ENCODE assay signal across 17 cellular contexts in genomic region chr2:37291680-37292079, GRCh38. TPM values are rescaled to one million over a fixed set of nuclear protein-coding genes. Genes with fewer than 3 reads are reported as not detected.
DNase-seq lines count a peak whose midpoint lies in the region; ATAC-seq, FAIRE-seq and TF ChIP-seq lines count a peak whose summit lies in the region.
"Had no signal": no experiment of that assay in that cellular context is flagged by ENCODE, and none has a peak within 500 bp of the region (broad histone marks: within the 10 kb centered on the region; RNA-seq: fewer than 3 reads in every experiment).

No MANE protein-coding gene starts in this region.

- H3K4ac ChIP-seq in H9 (ENCODE audit: low read depth, low read length): no peak overlapping the region

- H3K4me2 ChIP-seq in H9 (ENCODE audit: insufficient read depth, insufficient read length, low read length): no peak overlapping the region
- H3K4me2 ChIP-seq in K562 (ENCODE audit: insufficient read depth, low read length): no peak overlapping the region

- no peaks in the 10 kb centered on the region for H3K9me3 Mint-ChIP-seq in H9
- no peaks in the 10 kb centered on the region for H3K9me3 Mint-ChIP-seq in stimulated activated memory B cell treated with anti-CD40 and anti-IgM and Interleukin-4, amounts not matched to agents 10 μg/mL and 1 μg/mL and 100 μg/mL, for 72 hours
- H3K9me3 Mint-ChIP-seq: CD14-positive monocyte; CD8-positive, alpha-beta memory T cell; HFFc6 had no signal

- no peak for TF ChIP-seq RAD21 in K562 (CRISPR knock-in tag; conservative IDR thresholded peaks at IDR 0.05 in 1 of 2, IDR thresholded peaks at IDR 0.05 in 1 of 2)

- no peak overlapping the region for H2BK5ac ChIP-seq in H9 (ENCODE audit: insufficient read length, low read length)

- no peak overlapping the region for H2BK15ac ChIP-seq in H9 (ENCODE audit: low read depth, low read length)

- H3K27me3 Mint-ChIP-seq in H9 (ENCODE audit: low read depth): no peaks in the 10 kb centered on the region
- H3K27me3 Mint-ChIP-seq in stimulated activated memory B cell treated with anti-CD40 and anti-IgM and Interleukin-4, amounts not matched to agents 10 μg/mL and 1 μg/mL and 100 μg/mL, for 72 hours: no peaks in the 10 kb centered on the region
- H3K27me3 Mint-ChIP-seq: CD8-positive, alpha-beta memory T cell had no signal

- H3K56ac ChIP-seq in H9 (ENCODE audit: insufficient read length, low read depth, low read length): no peak overlapping the region

- no peak for DNase-seq in H9
- no peak for DNase-seq in Panc1 (ENCODE audit: low read depth, low spot score)
- DNase-seq in K562 (ENCODE audit: extremely low read depth in 1 of 4, low spot score in 3 of 4): no peak
- no peak for DNase-seq in GM10248 (ENCODE audit: extremely low spot score)
- no peak for DNase-seq in AG08396 (ENCODE audit: low spot score)
- DNase-seq: CD8-positive, alpha-beta memory T cell; DMS53; GF-D8; HCEC 1CT; HFFc6; KG1 had no signal

- TF ChIP-seq POLR2A in K562 (conservative IDR thresholded peaks at IDR 0.05): no peak

- no peak overlapping the region for H2BK12ac ChIP-seq in H9 (ENCODE audit: insufficient read length, low read depth, low read length)

- H4K8ac ChIP-seq in H9 (replicated peaks; ENCODE audit: insufficient read length, low read depth, low read length): no peak overlapping the region

- H4K5ac ChIP-seq in H9 (ENCODE audit: insufficient read length, low read depth, low read length): no peak overlapping the region

- H3T11ph ChIP-seq in H9 (ENCODE audit: low read length): no peak overlapping the region

- ATAC-seq in Panc1 (no peak), K562 (no peak), GM18502 (IDR thresholded peaks at IDR 0.05; ENCODE audit: poor library complexity, unreplicated experiment) (no peak)
- no peak for ATAC-seq in stimulated activated memory B cell treated with anti-CD40 and anti-IgM and Interleukin-4, amounts not matched to agents 10 μg/mL and 1 μg/mL and 100 μg/mL, for 72 hours

- H3K27me3 ChIP-seq in H9 (ENCODE audit: insufficient read depth, low read length) (no peaks in the 10 kb centered on the region), Panc1 (ENCODE audit: control insufficient read depth, insufficient read depth, low read length) (no peaks in the 10 kb centered on the region), K562 (ENCODE audit: control insufficient read depth in 2 of 2, insufficient read depth in 2 of 2, low read length in 2 of 2) (no peaks in the 10 kb centered on the region)

- no peak overlapping the region for H4K91ac ChIP-seq in H9 (ENCODE audit: insufficient read length, low read depth, low read length)

- H3K79me2 ChIP-seq in H9 (ENCODE audit: insufficient read depth, low read length) (no peaks in the 10 kb centered on the region), K562 (ENCODE audit: control insufficient read depth, insufficient read depth, low read length) (no peaks in the 10 kb centered on the region)

- H3K36me3 Mint-ChIP-seq in H9 (ENCODE audit: insufficient read depth in 1 of 3, low read depth in 3 of 3): peaks cover 11 to 44% (median 40%) of the 10 kb centered on the region in 3 experiments
- H3K36me3 Mint-ChIP-seq in stimulated activated memory B cell treated with anti-CD40 and anti-IgM and Interleukin-4, amounts not matched to agents 10 μg/mL and 1 μg/mL and 100 μg/mL, for 72 hours: peaks cover 34% of the 10 kb centered on the region

- H2BK120ac ChIP-seq in H9 (ENCODE audit: low read depth, low read length, poor library complexity, severe bottlenecking): no peak overlapping the region

- H3K4me1 ChIP-seq in H9 (ENCODE audit: insufficient read depth, low read length): no peaks in the 10 kb centered on the region
- H3K4me1 ChIP-seq in Panc1 (ENCODE audit: control insufficient read depth, insufficient read depth, low read length): no peaks in the 10 kb centered on the region
- H3K4me1 ChIP-seq in K562 (replicated peaks in 1 of 2; ENCODE audit: control insufficient read depth in 2 of 2, insufficient read depth in 2 of 2, low read length in 2 of 2): no peaks in the 10 kb centered on the region

- no peaks in the 10 kb centered on the region for H3K23me2 ChIP-seq in H9 (ENCODE audit: insufficient read length, low read depth, low read length, poor library complexity, severe bottlenecking)

- no peak overlapping the region for H3K14ac ChIP-seq in H9 (ENCODE audit: insufficient read depth, low read length)

- TF ChIP-seq CTCF in H9 (conservative IDR thresholded peaks at IDR 0.05): no peak
- no peak for TF ChIP-seq CTCF in Panc1 (IDR thresholded peaks at IDR 0.05)
- TF ChIP-seq CTCF in K562 (IDR thresholded peaks at IDR 0.05 in 2 of 3, conservative IDR thresholded peaks at IDR 0.05 in 1 of 3; ENCODE audit: insufficient read depth in 2 of 3, low read depth in 1 of 3, low read length in 3 of 3): no peak
- TF ChIP-seq CTCF in GM10248 (IDR thresholded peaks at IDR 0.05; ENCODE audit: control extremely low read depth, extremely low read depth, low read depth, missing control alignments): no peak

- H2BK20ac ChIP-seq in H9 (ENCODE audit: low read depth, low read length, poor library complexity, severe bottlenecking): no peak overlapping the region

- no peak overlapping the region for H3K18ac ChIP-seq in H9 (ENCODE audit: insufficient read length, low read depth, low read length)

- no peaks in the 10 kb centered on the region for H3K79me1 ChIP-seq in H9 (ENCODE audit: insufficient read depth, low read depth, low read length, poor library complexity, severe bottlenecking)

- H3K4me3 ChIP-seq in Panc1 (ENCODE audit: low read depth in 2 of 2, low read length in 2 of 2) (no peak overlapping the region), K562 (no peak overlapping the region)

- no peak overlapping the region for H3K9ac ChIP-seq in H9 (ENCODE audit: extremely low read depth, insufficient read length, low read length)
- H3K9ac ChIP-seq in K562 (ENCODE audit: insufficient read depth in 1 of 2, low read depth in 2 of 2, low read length in 2 of 2): no peak overlapping the region

- TSS peak; percentile 32 for BruUV-seq in Panc1 (replicated peaks; lab: Mats Ljungman, UMichigan)
- BruUV-seq in K562 (replicated peaks; lab: Mats Ljungman, UMichigan): TSS peak; percentile 24

- no peaks in the 10 kb centered on the region for H3K36me3 ChIP-seq in Panc1 (ENCODE audit: control insufficient read depth, insufficient read depth, low read length)
- H3K36me3 ChIP-seq in K562 (ENCODE audit: control insufficient read depth, insufficient read depth, low read length): peaks cover 17% of the 10 kb centered on the region; the same call in 2 of the 3 replicates

- WGBS in H9 (ENCODE audit: extremely low coverage, insufficient read length, low lambda C conversion rate): no CpG with 5 or more reads among the region's 2 CpGs
- 94% methylated on average over 2 of the region's 2 CpGs for WGBS in K562 (ENCODE audit: insufficient coverage, low coverage, missing lambda C conversion rate)

- no peak overlapping the region for H3K4me3 Mint-ChIP-seq in H9
- no peak overlapping the region for H3K4me3 Mint-ChIP-seq in stimulated activated memory B cell treated with anti-CD40 and anti-IgM and Interleukin-4, amounts not matched to agents 10 μg/mL and 1 μg/mL and 100 μg/mL, for 72 hours
- H3K4me3 Mint-ChIP-seq: CD14-positive monocyte; CD8-positive, alpha-beta memory T cell; HFFc6 had no signal

- H3K4me1 Mint-ChIP-seq in H9: 0 out of 4 replicates have a peak, but pooled peaks cover 0 to 2% of the 10 kb centered on the region in 2 experiments
- H3K4me1 Mint-ChIP-seq in stimulated activated memory B cell treated with anti-CD40 and anti-IgM and Interleukin-4, amounts not matched to agents 10 μg/mL and 1 μg/mL and 100 μg/mL, for 72 hours: peaks cover 18% of the 10 kb centered on the region

- CTCF ChIA-PET in Panc1 (lab: Charles Lee) (no interaction called here), K562 (lab: Yijun Ruan, JAX; ENCODE audit: low intra/inter-chr PET ratio) (no interaction called here), GM10248 (lab: Yijun Ruan, JAX) (interaction anchor here (0.9 kb wide), 1 partner anchor 24 kb away, joined by 3 read pairs; no protein-coding TSS in a partner anchor)

- no peak for FAIRE-seq in K562 (lab: Jason Lieb, UNC)
- FAIRE-seq: A204.1, H1 had no signal

- H4K20me1 ChIP-seq in H9 (ENCODE audit: control insufficient read depth, insufficient read depth, insufficient read length) (no peaks in the 10 kb centered on the region), K562 (replicated peaks; ENCODE audit: control insufficient read depth, insufficient read depth, low read length) (no peaks in the 10 kb centered on the region)

- in situ Hi-C loops in Panc1 (cut with HindIII; ENCODE audit: low pct_unique_long_range_greater_than_20kb, low sequenced_read_pairs): no loop called here
- in situ Hi-C loops in K562 (cut with MboI): no loop called here

- H2AK5ac ChIP-seq in H9 (ENCODE audit: insufficient read length, low read length): no peak overlapping the region

- H2AFZ ChIP-seq in H9 (ENCODE audit: low read length) (no peak overlapping the region), K562 (ENCODE audit: low read depth, low read length) (no peak overlapping the region)

- POLR2A ChIA-PET in Panc1 (lab: Charles Lee) (no interaction called here), K562 (lab: Yijun Ruan, JAX) (no interaction called here), GM10248 (lab: Yijun Ruan, JAX) (no interaction called here)

- H3K27ac ChIP-seq in H9 (ENCODE audit: insufficient read length, low read depth, low read length) (no peak overlapping the region), Panc1 (ENCODE audit: low read length) (no peak overlapping the region), K562 (ENCODE audit: extremely low read depth, low read depth, low read length) (no peak overlapping the region)
- H3K27ac ChIP-seq: HL-60 had no signal

- no peak for TF ChIP-seq EP300 in K562 (IDR thresholded peaks at IDR 0.05; ENCODE audit: low read length)

- no peak overlapping the region for H3K23ac ChIP-seq in H9 (ENCODE audit: insufficient read length, low read depth, low read length)

- H3K27ac Mint-ChIP-seq in H9: peak overlapping the region in 2 of 3 experiments; percentile 0 to 5; a peak in 5 of 7 replicates
- H3K27ac Mint-ChIP-seq in stimulated activated memory B cell treated with anti-CD40 and anti-IgM and Interleukin-4, amounts not matched to agents 10 μg/mL and 1 μg/mL and 100 μg/mL, for 72 hours: peak overlapping the region; percentile 8
- H3K27ac Mint-ChIP-seq: CD14-positive monocyte, HFFc6 had no signal

- H3K9me1 ChIP-seq in K562 (ENCODE audit: control insufficient read depth, insufficient read depth, low read length): no peaks in the 10 kb centered on the region

- H3K9me3 ChIP-seq in H9 (ENCODE audit: control insufficient read depth, low read depth, low read length): no peaks in the 10 kb centered on the region
- no peaks in the 10 kb centered on the region for H3K9me3 ChIP-seq in Panc1 (ENCODE audit: control insufficient read depth, insufficient read depth, low read depth, low read length)
- H3K9me3 ChIP-seq in K562 (replicated peaks; ENCODE audit: control insufficient read depth, insufficient read depth, low read depth, low read length): no peaks in the 10 kb centered on the region

- intact Hi-C loops in Panc1 (cut with micrococcal nuclease; ENCODE audit: unreplicated experiment) (no loop called here), K562 (cut with micrococcal nuclease) (no loop called here)

RNA-seq across cellular contexts. Expression of gene PRKD3, which starts 33.0 kb away (rescaled TPM):
- total RNA-seq in H9 (2021) (63.3 and 63.8 TPM in 2 replicates), Panc1 (2021; ENCODE audit: unreplicated experiment) (21.8 TPM), K562 (2014; rRNA removed) (14.1 and 14.2 TPM in 2 replicates), K562 (2014; rRNA removed; fragmentation: Illumina TruSeq; extraction: Trizol) (24.3 and 24.5 TPM in 2 replicates), K562 (2015; rRNA removed; fragmentation: Illumina TruSeq; extraction: Trizol) (19.9 and 22.7 TPM in 2 replicates), K562 (2021) (17.7 and 20.7 TPM in 2 replicates)
- polyA plus RNA-seq in Panc1 (2012; ENCODE audit: insufficient read length): 15.3 TPM
- total RNA-seq in K562 (2011; cell fraction: chromatin; rRNA removed; ENCODE audit: low replicate concordance): 20.4 and 71.3 TPM in 2 replicates
- 13.6 and 13.8 TPM in 2 replicates for total RNA-seq in K562 (2011; cell fraction: nucleolus; rRNA removed)
- total RNA-seq in K562 (2011; cell fraction: nucleoplasm; rRNA removed): 23.4 and 43.7 TPM in 2 replicates
- polyA plus RNA-seq in K562 (2011; rRNA removed) (19.7 and 26.7 TPM in 2 replicates), K562 (2014; fragmentation: Illumina TruSeq; extraction: Trizol) (16.7 and 17.0 TPM in 2 replicates), K562 (2014; fragmentation: Nextera tagmentation; extraction: Ambion mirVana) (1 to 10 TPM; 4.7 to 9.2 TPM), K562 (2014; rRNA removed) (12.1 and 12.3 TPM in 2 replicates)
- polyA plus RNA-seq in K562 (2011; cell fraction: cytosol; rRNA removed): 7.1 and 12.9 TPM in 2 replicates
- polyA plus RNA-seq in K562 (2011; cell fraction: nucleus; rRNA removed): 15.5 and 17.0 TPM in 2 replicates
- polyA plus RNA-seq in K562 (2012): 11.4 and 11.5 TPM in 2 replicates
- 49.3 and 56.9 TPM in 2 replicates for polyA minus RNA-seq in K562 (2011; rRNA and poly(A)+ RNA removed)
- polyA minus RNA-seq in K562 (2011; cell fraction: cytosol; rRNA and poly(A)+ RNA removed): 20.1 and 20.9 TPM in 2 replicates
- polyA minus RNA-seq in K562 (2011; cell fraction: nucleus; rRNA and poly(A)+ RNA removed): 22.1 and 28.9 TPM in 2 replicates

RNA-seq across cellular contexts. Expression of gene QPCT, which starts 52.8 kb away (rescaled TPM):
- total RNA-seq in H9 (2021) (not detected in 2 replicates), Panc1 (2021; ENCODE audit: unreplicated experiment) (2.3 TPM), K562 (2014; rRNA removed) (not detected in 2 replicates), K562 (2014; rRNA removed; fragmentation: Illumina TruSeq; extraction: Trizol) (not detected in 2 replicates), K562 (2015; rRNA removed; fragmentation: Illumina TruSeq; extraction: Trizol) (not detected in 2 replicates), K562 (2021) (not detected in 2 replicates)
- 2.2 TPM for polyA plus RNA-seq in Panc1 (2012; ENCODE audit: insufficient read length)
- total RNA-seq in K562 (2011; cell fraction: chromatin; rRNA removed; ENCODE audit: low replicate concordance): not detected in 2 replicates
- total RNA-seq in K562 (2011; cell fraction: nucleolus; rRNA removed): not detected in 2 replicates
- not detected in 2 replicates for total RNA-seq in K562 (2011; cell fraction: nucleoplasm; rRNA removed)
- polyA plus RNA-seq in K562 (2011; rRNA removed) (0.07 TPM in 1 of 2 replicates, not detected in the other), K562 (2014; fragmentation: Illumina TruSeq; extraction: Trizol) (not detected in 2 replicates), K562 (2014; fragmentation: Nextera tagmentation; extraction: Ambion mirVana) (not detected), K562 (2014; rRNA removed) (not detected in 2 replicates)
- polyA plus RNA-seq in K562 (2011; cell fraction: cytosol; rRNA removed): not detected in 2 replicates
- polyA plus RNA-seq in K562 (2011; cell fraction: nucleus; rRNA removed): not detected in 2 replicates
- polyA plus RNA-seq in K562 (2012): not detected in 2 replicates
- not detected in 2 replicates for polyA minus RNA-seq in K562 (2011; rRNA and poly(A)+ RNA removed)
- polyA minus RNA-seq in K562 (2011; cell fraction: cytosol; rRNA and poly(A)+ RNA removed): not detected in 2 replicates
- polyA minus RNA-seq in K562 (2011; cell fraction: nucleus; rRNA and poly(A)+ RNA removed): not detected in 2 replicates
